Comparison of ENCODE assay signal across 17 cellular contexts in genomic region chr1:67372898-67373297, GRCh38. TPM values are rescaled to one million over a fixed set of nuclear protein-coding genes. Genes with fewer than 3 reads are reported as not detected.
DNase-seq lines count a peak whose midpoint lies in the region; ATAC-seq and TF ChIP-seq lines count a peak whose summit lies in the region.
"Had no signal": no experiment of that assay in that cellular context is flagged by ENCODE, and none has a peak within 500 bp of the region (broad histone marks: within the 10 kb centered on the region; RNA-seq: fewer than 3 reads in every experiment).

No MANE protein-coding gene starts in this region.

- H3K27ac ChIP-seq in Panc1 (ENCODE audit: low read length) (no peak overlapping the region), parathyroid adenoma (peak overlapping the region; percentile 97)
- H3K27ac ChIP-seq: A549, C4-2B, GM23248, HL-60 had no signal

- POLR2A ChIA-PET in Panc1 (lab: Charles Lee): no interaction called here

- H3K9me3 ChIP-seq in Panc1 (ENCODE audit: control insufficient read depth, insufficient read depth, low read depth, low read length) (no peaks in the 10 kb centered on the region), parathyroid adenoma (ENCODE audit: control insufficient read depth, low read length) (no peaks in the 10 kb centered on the region)
- H3K9me3 ChIP-seq: A549, BE2C had no signal

- peaks cover 1% of the 10 kb centered on the region for H3K4me1 Mint-ChIP-seq in activated CD8-positive, alpha-beta memory T cell treated with anti-CD3 and anti-CD28 coated beads, Interleukin-2, amount 10 ng/mL, durations not matched to agents 7 days and 5 days
- H3K4me1 Mint-ChIP-seq in activated naive CD8-positive, alpha-beta T cell treated with anti-CD3 and anti-CD28 coated beads, Interleukin-2, amount 50 U/mL, for 24 hours: peaks cover 5% of the 10 kb centered on the region
- H3K4me1 Mint-ChIP-seq: CD4-positive, alpha-beta memory T cell had no signal

- in situ Hi-C loops in Panc1 (cut with HindIII; ENCODE audit: low pct_unique_long_range_greater_than_20kb, low sequenced_read_pairs): no loop called here
- in situ Hi-C loops in SK-MEL-5 (cut with HindIII; ENCODE audit: low pct_unique_long_range_greater_than_20kb, low sequenced_read_pairs): no loop called here

- TF ChIP-seq CTCF in Panc1 (IDR thresholded peaks at IDR 0.05): no peak
- no peak for TF ChIP-seq CTCF in parathyroid adenoma (IDR thresholded peaks at IDR 0.05)

- peak; percentile 20 for ATAC-seq in activated CD8-positive, alpha-beta memory T cell treated with anti-CD3 and anti-CD28 coated beads, Interleukin-2, amount 10 ng/mL, durations not matched to agents 7 days and 5 days
- ATAC-seq in Panc1 (peak; percentile 12; the same call in 1 of the 2 replicates), GM18867 (IDR thresholded peaks at IDR 0.05; ENCODE audit: unreplicated experiment) (no peak), GM18502 (IDR thresholded peaks at IDR 0.05; ENCODE audit: poor library complexity, unreplicated experiment) (no peak)
- ATAC-seq in activated naive CD8-positive, alpha-beta T cell treated with anti-CD3 and anti-CD28 coated beads, Interleukin-2, amount 50 U/mL, for 24 hours: no peak
- ATAC-seq: GM12878, HCT116 had no signal

- no peak overlapping the region for H3K27ac Mint-ChIP-seq in activated CD8-positive, alpha-beta memory T cell treated with anti-CD3 and anti-CD28 coated beads, Interleukin-2, amount 10 ng/mL, durations not matched to agents 7 days and 5 days
- H3K27ac Mint-ChIP-seq in activated naive CD8-positive, alpha-beta T cell treated with anti-CD3 and anti-CD28 coated beads, Interleukin-2, amount 50 U/mL, for 24 hours: no peak overlapping the region
- H3K27ac Mint-ChIP-seq: CD4-positive, alpha-beta memory T cell had no signal

- H3K4me2 ChIP-seq in parathyroid adenoma (ENCODE audit: low read length): no peak overlapping the region
- H3K4me2 ChIP-seq: A549 had no signal

- no peak for DNase-seq in activated CD8-positive, alpha-beta memory T cell treated with anti-CD3 and anti-CD28 coated beads, Interleukin-2, amount 10 ng/mL, durations not matched to agents 7 days and 5 days
- no peak for DNase-seq in activated CD8-positive, alpha-beta memory T cell treated with anti-CD3 and anti-CD28 coated beads, Interleukin-2, amount 50 U/mL, for 48 hours
- DNase-seq in Panc1 (ENCODE audit: low read depth, low spot score) (no peak), SK-MEL-5 (ENCODE audit: low read depth, low spot score) (peak; percentile 14)
- no peak for DNase-seq in activated naive CD8-positive, alpha-beta T cell treated with anti-CD3 and anti-CD28 coated beads, Interleukin-2, amount 50 U/mL, for 24 hours
- DNase-seq: BE2C; CD4-positive, alpha-beta memory T cell; DMS79 had no signal

- H2AFZ ChIP-seq in parathyroid adenoma: no peak overlapping the region
- H2AFZ ChIP-seq: GM23248 had no signal

- no peaks in the 10 kb centered on the region for H3K36me3 ChIP-seq in Panc1 (ENCODE audit: control insufficient read depth, insufficient read depth, low read length)
- H3K36me3 ChIP-seq in parathyroid adenoma (ENCODE audit: control insufficient read depth, insufficient read depth, low read length): no peaks in the 10 kb centered on the region
- H3K36me3 ChIP-seq: BE2C had no signal

- H3K4me3 ChIP-seq in Panc1 (ENCODE audit: low read depth in 2 of 2, low read length in 2 of 2): no peak overlapping the region
- H3K4me3 ChIP-seq in parathyroid adenoma (ENCODE audit: low read depth, low read length): no peak overlapping the region
- H3K4me3 ChIP-seq: A549, GM12878, GM23248 had no signal

- H3K27me3 ChIP-seq in Panc1 (ENCODE audit: control insufficient read depth, insufficient read depth, low read length) (no peaks in the 10 kb centered on the region), parathyroid adenoma (ENCODE audit: control insufficient read depth, insufficient read depth, low read length) (no peaks in the 10 kb centered on the region)
- H3K27me3 ChIP-seq: BE2C had no signal

- H3K4me1 ChIP-seq in Panc1 (ENCODE audit: control insufficient read depth, insufficient read depth, low read length): no peaks in the 10 kb centered on the region
- H3K4me1 ChIP-seq in parathyroid adenoma: peaks cover 42% of the 10 kb centered on the region
- H3K4me1 ChIP-seq: BE2C had no signal

- intact Hi-C loops in Panc1 (cut with micrococcal nuclease; ENCODE audit: unreplicated experiment): no loop called here

- H3K4me3 Mint-ChIP-seq in activated CD8-positive, alpha-beta memory T cell treated with anti-CD3 and anti-CD28 coated beads, Interleukin-2, amount 10 ng/mL, durations not matched to agents 7 days and 5 days: no peak overlapping the region
- no peak overlapping the region for H3K4me3 Mint-ChIP-seq in activated naive CD8-positive, alpha-beta T cell treated with anti-CD3 and anti-CD28 coated beads, Interleukin-2, amount 50 U/mL, for 24 hours
- H3K4me3 Mint-ChIP-seq: CD4-positive, alpha-beta memory T cell had no signal

- H3K79me2 ChIP-seq in parathyroid adenoma: no peaks in the 10 kb centered on the region

- no peaks in the 10 kb centered on the region for H3K9me3 Mint-ChIP-seq in activated CD8-positive, alpha-beta memory T cell treated with anti-CD3 and anti-CD28 coated beads, Interleukin-2, amount 10 ng/mL, durations not matched to agents 7 days and 5 days (ENCODE audit: low read depth)
- no peaks in the 10 kb centered on the region for H3K9me3 Mint-ChIP-seq in activated naive CD8-positive, alpha-beta T cell treated with anti-CD3 and anti-CD28 coated beads, Interleukin-2, amount 50 U/mL, for 24 hours
- H3K9me3 Mint-ChIP-seq: CD4-positive, alpha-beta memory T cell had no signal

- CTCF ChIA-PET in activated CD8-positive, alpha-beta memory T cell treated with anti-CD3 and anti-CD28 coated beads, Interleukin-2, amount 10 ng/mL, durations not matched to agents 7 days and 5 days (lab: Charles Lee): interaction anchor here (1.3 kb wide), 1 partner anchor 159 kb away, joined by 3 read pairs; no protein-coding TSS in a partner anchor
- CTCF ChIA-PET in Panc1 (lab: Charles Lee): no interaction called here

- BruUV-seq in Panc1 (replicated peaks; lab: Mats Ljungman, UMichigan): no TSS peak

- H3K9ac ChIP-seq in parathyroid adenoma: no peak overlapping the region
- H3K9ac ChIP-seq: GM23248 had no signal

- peaks cover 44% of the 10 kb centered on the region for H3K36me3 Mint-ChIP-seq in activated CD8-positive, alpha-beta memory T cell treated with anti-CD3 and anti-CD28 coated beads, Interleukin-2, amount 10 ng/mL, durations not matched to agents 7 days and 5 days
- peaks cover 79% of the 10 kb centered on the region for H3K36me3 Mint-ChIP-seq in activated naive CD8-positive, alpha-beta T cell treated with anti-CD3 and anti-CD28 coated beads, Interleukin-2, amount 50 U/mL, for 24 hours (ENCODE audit: low read depth)

- H3K27me3 Mint-ChIP-seq in activated CD8-positive, alpha-beta memory T cell treated with anti-CD3 and anti-CD28 coated beads, Interleukin-2, amount 10 ng/mL, durations not matched to agents 7 days and 5 days: no peaks in the 10 kb centered on the region
- H3K27me3 Mint-ChIP-seq in activated naive CD8-positive, alpha-beta T cell treated with anti-CD3 and anti-CD28 coated beads, Interleukin-2, amount 50 U/mL, for 24 hours: no peaks in the 10 kb centered on the region
- H3K27me3 Mint-ChIP-seq: CD4-positive, alpha-beta memory T cell had no signal

RNA-seq across cellular contexts. Expression of gene SERBP1, which starts 57.3 kb away (rescaled TPM):
- total RNA-seq in activated CD8-positive, alpha-beta memory T cell treated with anti-CD3 and anti-CD28 coated beads, Interleukin-2, amount 10 ng/mL, durations not matched to agents 7 days and 5 days: 100 to 1,000 TPM; 250 to 347 TPM
- total RNA-seq in Panc1 (2021; ENCODE audit: unreplicated experiment): 230 TPM
- polyA plus RNA-seq in Panc1 (2012; ENCODE audit: insufficient read length): 209 TPM
- 238 and 239 TPM in 2 replicates for total RNA-seq in SK-MEL-5 (2014; rRNA removed; shearing (Covaris generic))
- polyA plus RNA-seq in SK-MEL-5 (2015; cell fraction: cytosol; rRNA removed): 218 and 224 TPM in 2 replicates
- polyA plus RNA-seq in SK-MEL-5 (2015; cell fraction: nucleus; rRNA removed): 56.6 and 73.2 TPM in 2 replicates

Comparison
In these comparisons a context has a peak if more than half of its experiments do, and no peak if none do; other contexts are left out.
1. ATAC-seq: peak in activated CD8-positive, alpha-beta memory T cell treated with anti-CD3 and anti-CD28 coated beads, Interleukin-2, amount 10 ng/mL, durations not matched to agents 7 days and 5 days (single experiment) and Panc1 (single experiment); none in GM18867 (single experiment), activated naive CD8-positive, alpha-beta T cell treated with anti-CD3 and anti-CD28 coated beads, Interleukin-2, amount 50 U/mL, for 24 hours (single experiment) and GM18502 (single experiment).